8 cellular contexts compared by ENCODE assay signal in the genomic region with DNA sequence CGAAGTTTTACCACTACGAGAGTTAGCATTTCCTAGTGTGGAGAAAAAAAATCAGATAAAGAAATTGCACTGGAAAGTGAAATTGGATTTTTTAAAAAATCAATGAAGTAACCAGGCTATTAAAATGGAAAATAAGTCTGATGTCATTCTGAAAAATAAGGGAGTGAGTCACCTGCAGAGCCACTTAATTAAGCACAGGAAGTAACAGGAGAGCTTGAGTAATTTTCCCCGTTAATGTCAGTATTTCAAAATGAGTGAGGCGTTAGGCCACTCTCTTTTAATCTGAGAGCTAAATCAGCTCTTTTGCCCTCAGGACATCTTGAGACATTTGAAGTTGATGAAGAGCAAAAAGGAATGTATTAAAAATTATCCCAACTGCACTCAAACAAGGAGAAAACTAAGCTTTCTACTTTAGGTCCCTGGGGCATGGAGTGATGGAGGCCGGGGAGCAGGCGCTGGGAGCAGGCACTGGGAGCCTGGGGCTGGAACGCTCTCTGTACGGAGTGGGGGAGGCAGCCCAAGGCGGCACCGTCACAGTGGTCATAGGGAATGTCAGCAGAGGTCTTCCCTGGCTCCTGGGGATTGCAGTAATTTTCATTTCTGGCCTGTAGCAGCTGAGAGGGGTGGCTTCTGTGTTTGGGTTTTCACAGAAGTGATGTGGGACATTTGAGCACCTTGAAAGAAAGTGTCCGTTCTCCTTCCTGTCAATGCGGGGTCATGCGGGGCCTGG.
DNase-seq lines count a peak whose midpoint lies in the region; ATAC-seq lines count a peak whose summit lies in the region.
"Not testable (repeated sequence)": the region's sequence is repeated elsewhere in the genome, so short reads cannot be mapped to it uniquely, and the experiment has no call there.

No MANE protein-coding gene starts in this region.

- peak; percentile 53 to 56 for ATAC-seq in activated CD4-positive, CD25-positive, alpha-beta regulatory T cell treated with anti-CD3 and anti-CD28 coated beads, Interleukin-2, amount 50 U/mL, for 24 hours
- peak in 1 of 2 donors; percentile 15 for ATAC-seq in activated T-cell treated with anti-CD3 and anti-CD28 coated beads, Interleukin-2, amount 50 U/mL, for 72 hours (replicated peaks in 1 of 2)
- peak; percentile 53 for ATAC-seq in esophagus mucosa
- peak; percentile 67 to 81 for ATAC-seq in natural killer cell treated with Interleukin-12 subunit alpha and Interleukin-12 subunit beta and Interleukin-15 and Interleukin-18, amount 100 ng/mL, for 72 hours

- not testable (repeated sequence) for H3K9me3 Mint-ChIP-seq in activated T-cell treated with anti-CD3 and anti-CD28 coated beads, Interleukin-2, amount 50 U/mL, for 72 hours; natural killer cell treated with Interleukin-12 subunit alpha and Interleukin-12 subunit beta and Interleukin-15 and Interleukin-18, amount 100 ng/mL, for 72 hours; stimulated activated naive CD8-positive, alpha-beta T cell treated with anti-CD3 and anti-CD28 coated beads, Interleukin-15, Interleukin-2, amounts not matched to agents 100 ng/mL and 50 ng/mL, for 24 hours

- H3K27me3 Mint-ChIP-seq in activated T-cell treated with anti-CD3 and anti-CD28 coated beads, Interleukin-2, amount 50 U/mL, for 72 hours (ENCODE audit: low read depth); natural killer cell treated with Interleukin-12 subunit alpha and Interleukin-12 subunit beta and Interleukin-15 and Interleukin-18, amount 100 ng/mL, for 72 hours; stimulated activated naive CD8-positive, alpha-beta T cell treated with anti-CD3 and anti-CD28 coated beads, Interleukin-15, Interleukin-2, amounts not matched to agents 100 ng/mL and 50 ng/mL, for 24 hours: not testable (repeated sequence)

- not testable (repeated sequence) for H3K36me3 Mint-ChIP-seq in activated T-cell treated with anti-CD3 and anti-CD28 coated beads, Interleukin-2, amount 50 U/mL, for 72 hours (ENCODE audit: insufficient read depth in 2 of 2); natural killer cell treated with Interleukin-12 subunit alpha and Interleukin-12 subunit beta and Interleukin-15 and Interleukin-18, amount 100 ng/mL, for 72 hours; stimulated activated naive CD8-positive, alpha-beta T cell treated with anti-CD3 and anti-CD28 coated beads, Interleukin-15, Interleukin-2, amounts not matched to agents 100 ng/mL and 50 ng/mL, for 24 hours (ENCODE audit: low read depth)

- DNase-seq in EH (ENCODE audit: low read depth) (peak; percentile 51), M059J (ENCODE audit: low read depth) (peak; percentile 56), astrocyte of the hippocampus (ENCODE audit: low read depth, low spot score) (peak; percentile 26)
- DNase-seq in activated T-cell treated with anti-CD3 and anti-CD28 coated beads, Interleukin-2, amount 50 U/mL, for 72 hours; natural killer cell treated with Interleukin-12 subunit alpha and Interleukin-12 subunit beta and Interleukin-15 and Interleukin-18, amount 100 ng/mL, for 72 hours (ENCODE audit: low spot score): not testable (repeated sequence)

- peak overlapping the region; percentile 31 to 32 for H3K4me3 Mint-ChIP-seq in activated T-cell treated with anti-CD3 and anti-CD28 coated beads, Interleukin-2, amount 50 U/mL, for 72 hours
- H3K4me3 Mint-ChIP-seq in natural killer cell treated with Interleukin-12 subunit alpha and Interleukin-12 subunit beta and Interleukin-15 and Interleukin-18, amount 100 ng/mL, for 72 hours; stimulated activated naive CD8-positive, alpha-beta T cell treated with anti-CD3 and anti-CD28 coated beads, Interleukin-15, Interleukin-2, amounts not matched to agents 100 ng/mL and 50 ng/mL, for 24 hours: not testable (repeated sequence)

- peaks cover 22% of the 10 kb centered on the region for H3K4me1 Mint-ChIP-seq in activated T-cell treated with anti-CD3 and anti-CD28 coated beads, Interleukin-2, amount 50 U/mL, for 72 hours (ENCODE audit: low read depth)
- H3K4me1 Mint-ChIP-seq in natural killer cell treated with Interleukin-12 subunit alpha and Interleukin-12 subunit beta and Interleukin-15 and Interleukin-18, amount 100 ng/mL, for 72 hours (ENCODE audit: low read depth in 2 of 2): not testable (repeated sequence)
- H3K4me1 Mint-ChIP-seq in stimulated activated naive CD8-positive, alpha-beta T cell treated with anti-CD3 and anti-CD28 coated beads, Interleukin-15, Interleukin-2, amounts not matched to agents 100 ng/mL and 50 ng/mL, for 24 hours (ENCODE audit: low read depth): peaks cover 35% of the 10 kb centered on the region

- not testable (repeated sequence) for H3K27ac Mint-ChIP-seq in activated T-cell treated with anti-CD3 and anti-CD28 coated beads, Interleukin-2, amount 50 U/mL, for 72 hours; natural killer cell treated with Interleukin-12 subunit alpha and Interleukin-12 subunit beta and Interleukin-15 and Interleukin-18, amount 100 ng/mL, for 72 hours
- peak overlapping the region; percentile 95 for H3K27ac Mint-ChIP-seq in stimulated activated naive CD8-positive, alpha-beta T cell treated with anti-CD3 and anti-CD28 coated beads, Interleukin-15, Interleukin-2, amounts not matched to agents 100 ng/mL and 50 ng/mL, for 24 hours
